ENCODE assay signal across 10 cellular contexts in the genomic region with DNA sequence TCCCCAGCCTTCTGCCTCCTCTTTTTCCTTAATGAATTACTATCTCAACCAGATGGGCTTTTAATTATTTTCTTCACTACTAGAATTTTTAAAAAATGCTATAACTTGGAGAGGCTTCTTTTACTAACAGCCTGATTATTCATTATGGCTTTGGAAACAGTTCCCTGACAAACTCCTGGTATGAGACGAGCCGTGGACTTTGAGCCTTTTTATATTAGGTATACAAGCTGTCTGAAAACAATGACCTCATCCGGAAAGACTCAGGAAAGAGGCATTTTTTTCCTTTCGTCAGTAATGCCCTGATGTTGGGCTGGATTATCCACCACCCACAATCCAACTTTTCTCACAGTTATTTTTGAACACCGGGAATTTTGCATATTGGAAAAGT. TPM values are rescaled to one million over a fixed set of nuclear protein-coding genes. Genes with fewer than 3 reads are reported as not detected.
DNase-seq lines count a peak whose midpoint lies in the region; TF ChIP-seq lines count a peak whose summit lies in the region.
"Had no signal": no experiment of that assay in that cellular context is flagged by ENCODE, and none has a peak within 500 bp of the region (broad histone marks: within the 10 kb centered on the region; RNA-seq: fewer than 3 reads in every experiment).

No MANE protein-coding gene starts in this region.

- H3K18ac ChIP-seq in mesendoderm (ENCODE audit: low read length) = no peak overlapping the region

- intact Hi-C loops in dorsolateral prefrontal cortex (cut with DNase I) = loop anchor here (10.0 kb wide), 2 partner anchors 60 to 210 kb away; no protein-coding TSS in a partner anchor
- intact Hi-C loops in uterus (cut with DNase I; ENCODE audit: low total_unique reads) = no loop called here

- H3K79me2 ChIP-seq in mesendoderm (ENCODE audit: control insufficient read depth, insufficient read depth, low read length) = no peaks in the 10 kb centered on the region

- DNase-seq in NCI-H146 (lab: John Stamatoyannopoulos, UW) = peak; percentile 29
- no peak for DNase-seq in NCI-H146 treated with DMSO at 0.1 percent for 48 hours (lab: John Stamatoyannopoulos, UW; ENCODE audit: unreplicated experiment)
- DNase-seq in dorsolateral prefrontal cortex = no peak
- peak; percentile 49 for DNase-seq in mesendoderm
- DNase-seq in uterus = no peak
- DNase-seq in epidermal melanocyte (ENCODE audit: insufficient read length, low spot score) = no peak
- no peak for DNase-seq in activated CD4-positive, alpha-beta T cell treated with anti-CD3 and anti-CD28 coated beads, Interleukin-2, amount 50 U/mL, for 48 hours
- DNase-seq in NCI-H1417 (lab: John Stamatoyannopoulos, UW) = no peak
- DNase-seq: activated naive CD4-positive, alpha-beta T cell treated with anti-CD3 and anti-CD28 coated beads, Interleukin-2, amount 50 U/mL, for 16 hours; naive thymus-derived CD8-positive, alpha-beta T cell had no signal

- TF ChIP-seq POLR2A in uterus (IDR thresholded peaks at IDR 0.05) = peak in 1 of 2 donors; percentile 24

- H3K27me3 ChIP-seq in dorsolateral prefrontal cortex (peaks cover 0 to 29% (median 0%) of the 10 kb centered on the region in 45 donors), mesendoderm (ENCODE audit: insufficient read depth, low read length, poor library complexity) (no peaks in the 10 kb centered on the region), uterus (no peaks in the 10 kb centered on the region)

- H3K4ac ChIP-seq in mesendoderm (ENCODE audit: low read depth, low read length) = no peak overlapping the region

- H3K36me3 ChIP-seq in mesendoderm (ENCODE audit: control insufficient read depth, insufficient read depth, low read length) = no peaks in the 10 kb centered on the region
- H3K36me3 ChIP-seq in uterus = no peaks in the 10 kb centered on the region

- H2BK5ac ChIP-seq in mesendoderm (ENCODE audit: low read length) = no peak overlapping the region

- H4K8ac ChIP-seq in mesendoderm (ENCODE audit: low read depth, low read length) = no peak overlapping the region

- no peak overlapping the region for H3K56ac ChIP-seq in mesendoderm (ENCODE audit: low read length)

- no peak overlapping the region for H3K23ac ChIP-seq in mesendoderm (ENCODE audit: low read length)

- H3K4me2 ChIP-seq in mesendoderm (ENCODE audit: low read length) = no peak overlapping the region

- no peaks in the 10 kb centered on the region for H3K79me1 ChIP-seq in mesendoderm (ENCODE audit: low read length)

- H4K5ac ChIP-seq in mesendoderm (ENCODE audit: low read length) = no peak overlapping the region

- H3K4me1 ChIP-seq in mesendoderm (ENCODE audit: control insufficient read depth, low read depth, low read length) (peaks cover 2% of the 10 kb centered on the region), uterus (peaks cover 0 to 7% of the 10 kb centered on the region in 2 donors)

- H3K9me3 ChIP-seq in uterus = no peaks in the 10 kb centered on the region

- no peak overlapping the region for H3K9ac ChIP-seq in mesendoderm (ENCODE audit: low read length)

- peak overlapping the region in 46 of 59 donors; percentile 3 to 85 (median 63) for H3K27ac ChIP-seq in dorsolateral prefrontal cortex
- H3K27ac ChIP-seq in mesendoderm (ENCODE audit: low read depth, low read length) = no peak overlapping the region
- H3K27ac ChIP-seq in uterus = peak overlapping the region; percentile 84

- no peak overlapping the region for H2BK15ac ChIP-seq in mesendoderm (replicated peaks; ENCODE audit: low read depth)

- H3K4me3 ChIP-seq in dorsolateral prefrontal cortex (peak overlapping the region in 11 of 59 donors; percentile 4 to 49 (median 24)), mesendoderm (ENCODE audit: low read length) (no peak overlapping the region), uterus (no peak overlapping the region)

- no CpG with 5 or more reads among the region's 5 CpGs for WGBS in mesendoderm (ENCODE audit: extremely low coverage, insufficient coverage, low lambda C conversion rate)

- no peak for TF ChIP-seq CTCF in dorsolateral prefrontal cortex (IDR thresholded peaks at IDR 0.05 in 54 of 56, conservative IDR thresholded peaks at IDR 0.05 in 2 of 56; ENCODE audit: low read depth in 1 of 56, partially characterized antibody in 56 of 56)
- TF ChIP-seq CTCF in uterus (IDR thresholded peaks at IDR 0.05) = no peak

- no peak overlapping the region for H2BK120ac ChIP-seq in mesendoderm (ENCODE audit: low read depth, low read length)

- no peak overlapping the region for H2AK5ac ChIP-seq in mesendoderm (ENCODE audit: low read length)

RNA-seq across cellular contexts. Expression of a gene that starts 26.7 kb away (rescaled TPM):
- total RNA-seq in dorsolateral prefrontal cortex (100 to 1,000 TPM in 116 of 120 experiments, 10 to 100 TPM in 4; 73.6 to 222 (median 138) TPM), uterus (100 to 1,000 TPM in 2 of 4 donors, 10 to 100 TPM in 2; 41.2 to 128 (median 97.3) TPM)
- polyA plus RNA-seq in mesendoderm (2013, experiment 1 of 2) = 49.1 TPM
- polyA plus RNA-seq in mesendoderm (2013, experiment 2 of 2) = 50.3 TPM

Comparison
In these comparisons a context has a peak if more than half of its experiments do, and no peak if none do; other contexts are left out.
1. DNase-seq: peak in NCI-H146 (single experiment) and mesendoderm (single experiment); none in NCI-H146 treated with DMSO at 0.1 percent for 48 hours (single experiment), dorsolateral prefrontal cortex (0 of 10), uterus (0 of 2), epidermal melanocyte (single experiment), activated CD4-positive, alpha-beta T cell treated with anti-CD3 and anti-CD28 coated beads, Interleukin-2, amount 50 U/mL, for 48 hours (0 of 2) and NCI-H1417 (0 of 3).